19 cellular contexts compared by ENCODE assay signal in genomic region chr5:58548104-58548503, GRCh38. TPM values are rescaled to one million over a fixed set of nuclear protein-coding genes. Genes with fewer than 3 reads are reported as not detected.
DNase-seq lines count a peak whose midpoint lies in the region; ATAC-seq and TF ChIP-seq lines count a peak whose summit lies in the region.
"Had no signal": no experiment of that assay in that cellular context is flagged by ENCODE, and none has a peak within 500 bp of the region (broad histone marks: within the 10 kb centered on the region; RNA-seq: fewer than 3 reads in every experiment).

No MANE protein-coding gene starts in this region.

- intact Hi-C loops in mucosa of descending colon (cut with DNase I, micrococcal nuclease) (no loop called here), ovary (cut with DNase I) (no loop called here)

- no peaks in the 10 kb centered on the region for H3K4me1 Mint-ChIP-seq in type B pancreatic cell (ENCODE audit: unreplicated experiment)
- H3K4me1 Mint-ChIP-seq: H9 had no signal

- H3K27ac ChIP-seq in C4-2B (no peak overlapping the region), ovary (no peak overlapping the region)

- ATAC-seq in SK-N-SH treated with all-trans-retinoic acid at 6 μM for 48 hours = no peak
- no peak for ATAC-seq in HG02798 (IDR thresholded peaks at IDR 0.05; ENCODE audit: poor library complexity, unreplicated experiment)
- ATAC-seq in mucosa of descending colon = no peak
- ATAC-seq: CD8-positive, alpha-beta T cell; GM12878 had no signal

- 32 to 50% (median 43%) methylated on average over 2 of the region's 2 CpGs for WGBS in ovary, 3 donors

- H3K4me1 ChIP-seq in mucosa of descending colon (ENCODE audit: low read depth) (no peaks in the 10 kb centered on the region), ovary (ENCODE audit: insufficient read depth) (no peaks in the 10 kb centered on the region)

- H3K9me3 Mint-ChIP-seq in type B pancreatic cell = no peaks in the 10 kb centered on the region

- H3K27me3 Mint-ChIP-seq in type B pancreatic cell = no peaks in the 10 kb centered on the region

- H3K4me3 ChIP-seq in mucosa of descending colon (no peak overlapping the region), ovary (no peak overlapping the region)
- H3K4me3 ChIP-seq: GM12878 had no signal

- DNase-seq in NCI-H82 (lab: John Stamatoyannopoulos, UW) = peak; percentile 86
- DNase-seq in type B pancreatic cell (ENCODE audit: extremely low spot score, unreplicated experiment) = no peak
- DNase-seq in mucosa of descending colon = no peak
- DNase-seq in ovary = no peak
- DNase-seq: ACHN; Calu3; CD8-positive, alpha-beta T cell; DMS53; DND-41; EL; H9 had no signal

- TF ChIP-seq EP300 in ovary (IDR thresholded peaks at IDR 0.05) = no peak

- H3K4me3 Mint-ChIP-seq in type B pancreatic cell = no peak overlapping the region
- H3K4me3 Mint-ChIP-seq: CD8-positive, alpha-beta T cell; H9 had no signal

- H3K36me3 ChIP-seq in mucosa of descending colon (ENCODE audit: low read depth) (no peaks in the 10 kb centered on the region), ovary (no peaks in the 10 kb centered on the region)

- no peaks in the 10 kb centered on the region for H3K9me3 ChIP-seq in mucosa of descending colon
- H3K9me3 ChIP-seq in ovary = no peaks in the 10 kb centered on the region

- no peak overlapping the region for H3K27ac Mint-ChIP-seq in type B pancreatic cell
- H3K27ac Mint-ChIP-seq: CD8-positive, alpha-beta T cell; H9 had no signal

- TF ChIP-seq CTCF in C4-2B (conservative IDR thresholded peaks at IDR 0.05) (0 out of 2 replicates have a peak, but pooled peaks have one; percentile 5), type B pancreatic cell (conservative IDR thresholded peaks at IDR 0.05) (peak; percentile 27), mucosa of descending colon (IDR thresholded peaks at IDR 0.05) (no peak), ovary (IDR thresholded peaks at IDR 0.05) (no peak)

- H3K27me3 ChIP-seq in ovary = no peaks in the 10 kb centered on the region

- H3K36me3 Mint-ChIP-seq in type B pancreatic cell = no peaks in the 10 kb centered on the region
- H3K36me3 Mint-ChIP-seq: CD8-positive, alpha-beta T cell had no signal

- TF ChIP-seq POLR2A in ovary (IDR thresholded peaks at IDR 0.05) = no peak

TF ChIP-seq in SK-N-SH treated with all-trans-retinoic acid at 6 μM for 48 hours, 23 proteins besides CTCF, POLR2A, EP300 and RAD21:
- no peak for TF ChIP-seq GLIS3 (CRISPR knock-in tag; IDR thresholded peaks at IDR 0.05)
- no peak for TF ChIP-seq BACH2 (CRISPR knock-in tag; IDR thresholded peaks at IDR 0.05; ENCODE audit: borderline replicate concordance)
- TF ChIP-seq ISL1 (CRISPR knock-in tag; IDR thresholded peaks at IDR 0.05) = 0 out of 2 replicates have a peak, but pooled peaks have one; percentile 14

RNA-seq across cellular contexts. Expression of gene RAB3C, which starts 34.8 kb away (rescaled TPM):
- total RNA-seq in type B pancreatic cell (ENCODE audit: low replicate concordance) (10.1 and 15.6 TPM in 2 replicates), mucosa of descending colon (1 to 10 TPM; 2.9 to 4.8 (median 3.1) TPM), ovary (10 to 100 TPM in 1 of 7 donors, 1 to 10 TPM in 3, under 1 TPM in 3; 0.11 to 17.2 (median 2.7) TPM)
- 1 to 10 TPM in 1 of 2 donors, under 1 TPM in 1; 0.80 to 3.4 TPM for polyA plus RNA-seq in ovary
- total RNA-seq: Calu3; CD8-positive, alpha-beta T cell; G401; GM12878; HT-29 had no signal
- polyA plus RNA-seq: BJ, GM12878 had no signal

RNA-seq across cellular contexts. Expression of gene GAPT, which starts 56.9 kb away (rescaled TPM):
- not detected in 2 replicates for total RNA-seq in type B pancreatic cell (ENCODE audit: low replicate concordance)
- under 1 TPM; 0.17 to 0.98 (median 0.43) TPM for total RNA-seq in mucosa of descending colon
- 1 to 10 TPM in 2 of 7 donors, under 1 TPM in 4, not detected in 1; 0.07 to 1.6 (median 0.50) TPM for total RNA-seq in ovary
- polyA plus RNA-seq in ovary = 1 to 10 TPM in 1 of 2 donors, under 1 TPM in 1; 0.41 to 2.2 TPM
- total RNA-seq: Calu3, G401, H1, H9, HT-29 had no signal
- polyA plus RNA-seq: BJ, H1 had no signal

Comparison
In these comparisons a context has a peak if more than half of its experiments do, and no peak if none do; other contexts are left out.
1. CTCF ChIP-seq: peak in C4-2B (single experiment) and type B pancreatic cell (single experiment); none in mucosa of descending colon (single experiment) and ovary (0 of 3).